Comparison of ENCODE assay signal across 8 cellular contexts in the genomic region with DNA sequence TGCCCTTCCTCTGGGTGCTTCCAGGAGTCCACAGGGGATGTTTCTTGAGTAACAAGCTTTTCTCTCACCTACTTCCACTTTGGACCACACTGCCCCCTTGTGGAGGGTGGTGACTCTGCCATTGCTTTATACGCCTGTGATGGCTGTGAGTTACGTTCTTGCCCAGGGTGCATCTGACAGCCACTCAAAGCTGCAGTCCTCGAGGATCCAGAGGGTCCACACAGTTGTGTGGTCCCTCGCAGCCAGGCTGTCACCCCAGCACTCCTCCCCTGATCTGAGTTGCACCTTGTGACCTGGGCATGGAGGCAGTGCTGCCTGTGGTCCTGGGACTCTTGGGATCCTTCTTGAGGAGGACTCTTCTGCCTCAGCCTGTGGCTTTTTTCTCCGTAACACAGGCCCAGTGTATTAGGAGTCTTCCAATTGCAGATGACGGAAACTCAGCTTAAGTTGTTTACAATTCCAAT. TPM values are rescaled to one million over a fixed set of nuclear protein-coding genes. Genes with fewer than 3 reads are reported as not detected.
DNase-seq lines count a peak whose midpoint lies in the region; ATAC-seq and TF ChIP-seq lines count a peak whose summit lies in the region.

No MANE protein-coding gene starts in this region.

- no peaks in the 10 kb centered on the region for H3K27me3 ChIP-seq in liver (ENCODE audit: control insufficient read depth in 4 of 4, insufficient read depth in 4 of 4, low read length in 3 of 4)

- peaks cover 2% of the 10 kb centered on the region for H3K36me3 Mint-ChIP-seq in central memory CD8-positive, alpha-beta T cell (ENCODE audit: insufficient read depth)

- H3K4me3 Mint-ChIP-seq in central memory CD8-positive, alpha-beta T cell: no peak overlapping the region

- TF ChIP-seq CTCF in AG10803 (conservative IDR thresholded peaks at IDR 0.05; ENCODE audit: low read length): peak; percentile 97
- TF ChIP-seq CTCF in liver (IDR thresholded peaks at IDR 0.05; ENCODE audit: low read depth, low read length, missing input control): peak; percentile 92

- no peak overlapping the region for H3K9ac ChIP-seq in liver (ENCODE audit: low read depth in 1 of 2, low read length in 2 of 2)

- H3K4me1 ChIP-seq in liver (ENCODE audit: control insufficient read depth in 4 of 4, insufficient read depth in 4 of 4, low read length in 3 of 4): peaks cover 0 to 2% (median 0%) of the 10 kb centered on the region in 4 donors

- H3K4me1 Mint-ChIP-seq in central memory CD8-positive, alpha-beta T cell: peaks cover 5% of the 10 kb centered on the region

- H3K36me3 ChIP-seq in liver (ENCODE audit: control insufficient read depth in 4 of 4, insufficient read depth in 3 of 4, low read depth in 1 of 4, low read length in 3 of 4): no peaks in the 10 kb centered on the region

- ATAC-seq in GM18907 (IDR thresholded peaks at IDR 0.05; ENCODE audit: unreplicated experiment): peak; percentile 73
- peak; percentile 85 for ATAC-seq in HG03175 (IDR thresholded peaks at IDR 0.05; ENCODE audit: unreplicated experiment)
- peak; percentile 82 for ATAC-seq in central memory CD8-positive, alpha-beta T cell (replicated peaks; ENCODE audit: extremely low read depth, poor library complexity, severe bottlenecking)

- DNase-seq in AG10803 (ENCODE audit: low read depth) (peak; percentile 80), NCI-H226 (peak; percentile 69)
- peak; percentile 78 for DNase-seq in activated CD4-positive, CD25-positive, alpha-beta regulatory T cell treated with anti-CD3 and anti-CD28 coated beads, Interleukin-2, amount 50 U/mL, for 72 hours
- peak; percentile 74 to 80 for DNase-seq in central memory CD8-positive, alpha-beta T cell (ENCODE audit: low spot score in 2 of 2)
- peak; percentile 57 to 76 (median 61) for DNase-seq in stimulated activated CD4-positive, alpha-beta T cell treated with anti-CD3 and anti-CD28 coated beads, TNF-alpha, amount 100 ng/mL, for 1 hour (ENCODE audit: low read depth in 3 of 3, low spot score in 1 of 3)

- H3K27ac ChIP-seq in liver (ENCODE audit: low read depth in 1 of 2, low read length in 2 of 2): no peak overlapping the region

- TF ChIP-seq RAD21 in liver (IDR thresholded peaks at IDR 0.05): peak; percentile 82 to 91

- peaks cover 19% of the 10 kb centered on the region for H3K27me3 Mint-ChIP-seq in central memory CD8-positive, alpha-beta T cell

- WGBS in liver: 18% methylated on average over 6 of the region's 6 CpGs

- H3K9me3 Mint-ChIP-seq in central memory CD8-positive, alpha-beta T cell: no peaks in the 10 kb centered on the region

- H3K9me3 ChIP-seq in liver (ENCODE audit: control insufficient read depth in 4 of 4, low read length in 3 of 4): no peaks in the 10 kb centered on the region

- H3K4me3 ChIP-seq in AG10803 (ENCODE audit: low read length): no peak overlapping the region
- H3K4me3 ChIP-seq in liver (ENCODE audit: low read depth in 1 of 3, low read length in 3 of 3): no peak overlapping the region

- H3K27ac Mint-ChIP-seq in central memory CD8-positive, alpha-beta T cell (ENCODE audit: low read depth): no peak overlapping the region

TF ChIP-seq in liver, 16 proteins besides CTCF, POLR2A, EP300 and RAD21:
- TF ChIP-seq NR2F2 (IDR thresholded peaks at IDR 0.05): no peak
- TF ChIP-seq, protein P1, sequence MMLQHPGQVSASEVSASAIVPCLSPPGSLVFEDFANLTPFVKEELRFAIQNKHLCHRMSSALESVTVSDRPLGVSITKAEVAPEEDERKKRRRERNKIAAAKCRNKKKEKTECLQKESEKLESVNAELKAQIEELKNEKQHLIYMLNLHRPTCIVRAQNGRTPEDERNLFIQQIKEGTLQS (IDR thresholded peaks at IDR 0.05): no peak
- TF ChIP-seq FOXA1 (IDR thresholded peaks at IDR 0.05): no peak
- TF ChIP-seq, protein P2, sequence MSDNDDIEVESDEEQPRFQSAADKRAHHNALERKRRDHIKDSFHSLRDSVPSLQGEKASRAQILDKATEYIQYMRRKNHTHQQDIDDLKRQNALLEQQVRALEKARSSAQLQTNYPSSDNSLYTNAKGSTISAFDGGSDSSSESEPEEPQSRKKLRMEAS (IDR thresholded peaks at IDR 0.05): no peak
- no peak for TF ChIP-seq RXRA (IDR thresholded peaks at IDR 0.05)
- TF ChIP-seq, protein P3, sequence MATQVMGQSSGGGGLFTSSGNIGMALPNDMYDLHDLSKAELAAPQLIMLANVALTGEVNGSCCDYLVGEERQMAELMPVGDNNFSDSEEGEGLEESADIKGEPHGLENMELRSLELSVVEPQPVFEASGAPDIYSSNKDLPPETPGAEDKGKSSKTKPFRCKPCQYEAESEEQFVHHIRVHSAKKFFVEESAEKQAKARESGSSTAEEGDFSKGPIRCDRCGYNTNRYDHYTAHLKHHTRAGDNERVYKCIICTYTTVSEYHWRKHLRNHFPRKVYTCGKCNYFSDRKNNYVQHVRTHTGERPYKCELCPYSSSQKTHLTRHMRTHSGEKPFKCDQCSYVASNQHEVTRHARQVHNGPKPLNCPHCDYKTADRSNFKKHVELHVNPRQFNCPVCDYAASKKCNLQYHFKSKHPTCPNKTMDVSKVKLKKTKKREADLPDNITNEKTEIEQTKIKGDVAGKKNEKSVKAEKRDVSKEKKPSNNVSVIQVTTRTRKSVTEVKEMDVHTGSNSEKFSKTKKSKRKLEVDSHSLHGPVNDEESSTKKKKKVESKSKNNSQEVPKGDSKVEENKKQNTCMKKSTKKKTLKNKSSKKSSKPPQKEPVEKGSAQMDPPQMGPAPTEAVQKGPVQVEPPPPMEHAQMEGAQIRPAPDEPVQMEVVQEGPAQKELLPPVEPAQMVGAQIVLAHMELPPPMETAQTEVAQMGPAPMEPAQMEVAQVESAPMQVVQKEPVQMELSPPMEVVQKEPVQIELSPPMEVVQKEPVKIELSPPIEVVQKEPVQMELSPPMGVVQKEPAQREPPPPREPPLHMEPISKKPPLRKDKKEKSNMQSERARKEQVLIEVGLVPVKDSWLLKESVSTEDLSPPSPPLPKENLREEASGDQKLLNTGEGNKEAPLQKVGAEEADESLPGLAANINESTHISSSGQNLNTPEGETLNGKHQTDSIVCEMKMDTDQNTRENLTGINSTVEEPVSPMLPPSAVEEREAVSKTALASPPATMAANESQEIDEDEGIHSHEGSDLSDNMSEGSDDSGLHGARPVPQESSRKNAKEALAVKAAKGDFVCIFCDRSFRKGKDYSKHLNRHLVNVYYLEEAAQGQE (IDR thresholded peaks at IDR 0.05): no peak
- no peak for TF ChIP-seq YY1 (IDR thresholded peaks at IDR 0.05)
- no peak for TF ChIP-seq GABPA (IDR thresholded peaks at IDR 0.05 in 1 of 2, conservative IDR thresholded peaks at IDR 0.05 in 1 of 2)
- no peak for TF ChIP-seq EGR1 (IDR thresholded peaks at IDR 0.05; ENCODE audit: low read depth in 2 of 2)
- no peak for TF ChIP-seq TAF1 (conservative IDR thresholded peaks at IDR 0.05)
- TF ChIP-seq JUND (IDR thresholded peaks at IDR 0.05): no peak
- TF ChIP-seq HNF4G (IDR thresholded peaks at IDR 0.05): no peak
- no peak for TF ChIP-seq FOXA2 (IDR thresholded peaks at IDR 0.05)
- no peak for TF ChIP-seq SP1 (IDR thresholded peaks at IDR 0.05)
TF ChIP-seq in liver: peak in this region for 0.

RNA-seq across cellular contexts. Expression of a gene that starts 23.4 kb away (rescaled TPM):
- total RNA-seq in liver: not detected
- not detected for polyA plus RNA-seq in liver

RNA-seq across cellular contexts. Expression of a gene that starts 23.5 kb away (rescaled TPM):
- not detected for total RNA-seq in liver
- polyA plus RNA-seq in liver: not detected
